Comparison of ENCODE assay signal across 29 cellular contexts in genomic region chr14:95652690-95653089, GRCh38. TPM values are rescaled to one million over a fixed set of nuclear protein-coding genes. Genes with fewer than 3 reads are reported as not detected.
DNase-seq lines count a peak whose midpoint lies in the region; ATAC-seq, FAIRE-seq and TF ChIP-seq lines count a peak whose summit lies in the region.
"Had no signal": no experiment of that assay in that cellular context is flagged by ENCODE, and none has a peak within 500 bp of the region (broad histone marks: within the 10 kb centered on the region; RNA-seq: fewer than 3 reads in every experiment).

No MANE protein-coding gene starts in this region.

- no peak for DNase-seq in GM12878 (ENCODE audit: low read depth, low spot score)
- DNase-seq in type B pancreatic cell (ENCODE audit: extremely low spot score, unreplicated experiment): no peak
- no peak for DNase-seq in glomerular visceral epithelial cell (ENCODE audit: extremely low spot score)
- no peak for DNase-seq in GM10248 (ENCODE audit: extremely low spot score)
- DNase-seq: activated naive CD4-positive, alpha-beta T cell treated with Interleukin-2 at 50 U/mL for 16 hours; BE2C; Calu3; effector CD4-positive, alpha-beta T cell; GF-D8; left cardiac atrium; mesendoderm; NCI-H1105 treated with DMSO at 0.1 percent for 48 hours; NCI-H2107; NCI-H524 treated with DMSO at 0.1 percent for 48 hours; psoas muscle; SHP77 treated with DMSO at 0.1 percent for 48 hours; stimulated activated CD4-positive, alpha-beta T cell treated with anti-CD3 and anti-CD28 coated beads, Interleukin-2, amount 100 ng/mL, for 48 hours; stimulated activated naive CD8-positive, alpha-beta T cell treated with anti-CD3 and anti-CD28 coated beads, Interleukin-15, amount 100 ng/mL, for 72 hours; T-helper 1 cell; transverse colon had no signal

- in situ Hi-C loops in GM12878 (cut with MboI): loop anchor here (25.0 kb wide), 1 partner anchor 1690 kb away; no protein-coding TSS in a partner anchor

- peak overlapping the region; percentile 5 for H3K27ac Mint-ChIP-seq in type B pancreatic cell
- H3K27ac Mint-ChIP-seq: stimulated activated naive CD8-positive, alpha-beta T cell treated with anti-CD3 and anti-CD28 coated beads, Interleukin-15, amount 100 ng/mL, for 72 hours had no signal

- RAD21 ChIA-PET in GM12878 (lab: Charles Lee; ENCODE audit: unreplicated experiment): interaction anchor here (1.0 to 1.6 kb wide), 2 partner anchors 10 to 27 kb away, joined by 6 to 7 read pairs; no protein-coding TSS in a partner anchor

- POLR2A ChIA-PET in GM12878 (lab: Charles Lee) (interaction anchor here (0.6 to 0.7 kb wide), 2 partner anchors 14 to 349 kb away, joined by 5 read pairs; no protein-coding TSS in a partner anchor), GM10248 (lab: Yijun Ruan, JAX) (no interaction called here)

- SMC1A ChIA-PET in GM12878 (lab: Charles Lee; ENCODE audit: uncharacterized antibody, unreplicated experiment): interaction anchor here (0.6 to 2.1 kb wide), 4 partner anchors 10 to 122 kb away, joined by 3 to 12 read pairs (median 6); no protein-coding TSS in a partner anchor

- H3K4me3 ChIP-seq in GM12878: no peak overlapping the region
- H3K4me3 ChIP-seq: gastroesophageal sphincter, psoas muscle, transverse colon had no signal

- intact Hi-C loops in GM12878 (cut with micrococcal nuclease; ENCODE audit: unreplicated experiment): no loop called here

- H3K4me1 Mint-ChIP-seq in type B pancreatic cell (ENCODE audit: unreplicated experiment): peaks cover 11% of the 10 kb centered on the region

- no TSS peak for BruUV-seq in GM12878 (replicated peaks; lab: Mats Ljungman, UMichigan)

- no peak for TF ChIP-seq POLR2A in GM12878 (IDR thresholded peaks at IDR 0.05; ENCODE audit: low read depth, low read length)

- peak overlapping the region; percentile 82 for H2AFZ ChIP-seq in GM12878 (ENCODE audit: control insufficient read depth, low read depth, low read length)

- H3K4me2 ChIP-seq in GM12878 (ENCODE audit: control insufficient read depth, insufficient read depth): peak overlapping the region; percentile 48; the same call in 1 of the 2 replicates

- H3K36me3 ChIP-seq in GM12878 (ENCODE audit: control insufficient read depth in 2 of 2, insufficient read depth in 2 of 2, low read length in 1 of 2): no peaks in the 10 kb centered on the region; a peak in 1 of 4 replicates
- H3K36me3 ChIP-seq: BE2C, gastroesophageal sphincter, transverse colon had no signal

- FAIRE-seq in GM12878 (lab: Jason Lieb, UNC): peak; percentile 57

- H3K27me3 ChIP-seq in GM12878 (replicated peaks in 1 of 2; ENCODE audit: control insufficient read depth in 2 of 2, insufficient read depth in 2 of 2, low read length in 1 of 2): no peaks in the 10 kb centered on the region
- H3K27me3 ChIP-seq: transverse colon had no signal

- CTCF ChIA-PET in GM12878 (lab: Yijun Ruan, JAX) (interaction anchor here (1.0 to 3.7 kb wide), 5 partner anchors 10 to 121 kb away, joined by 3 to 14 read pairs (median 6); no protein-coding TSS in a partner anchor), GM10248 (lab: Yijun Ruan, JAX) (interaction anchor here (1.0 to 1.6 kb wide), 3 partner anchors 14 to 31 kb away, joined by 4 to 5 read pairs (median 4); no protein-coding TSS in a partner anchor)

- peak overlapping the region; percentile 69; the same call in 1 of the 2 replicates for H3K9ac ChIP-seq in GM12878 (ENCODE audit: control insufficient read depth, insufficient read depth, low read length)

- no peaks in the 10 kb centered on the region for H3K36me3 Mint-ChIP-seq in type B pancreatic cell

- ATAC-seq in GM18907 (IDR thresholded peaks at IDR 0.05; ENCODE audit: unreplicated experiment) (peak; percentile 48), HG03175 (IDR thresholded peaks at IDR 0.05; ENCODE audit: unreplicated experiment) (peak; percentile 60), GM12878 (peak; percentile 76), GM18867 (IDR thresholded peaks at IDR 0.05; ENCODE audit: unreplicated experiment) (no peak)
- ATAC-seq: esophagus mucosa; gastroesophageal sphincter; HCT116; left cardiac atrium; psoas muscle; stimulated activated naive CD8-positive, alpha-beta T cell treated with anti-CD3 and anti-CD28 coated beads, Interleukin-15, amount 100 ng/mL, for 72 hours had no signal

- no peaks in the 10 kb centered on the region for H3K79me2 ChIP-seq in GM12878 (ENCODE audit: control insufficient read depth, insufficient read depth, low read length)

- H3K27me3 Mint-ChIP-seq in type B pancreatic cell: peaks cover 3% of the 10 kb centered on the region

- peak overlapping the region; percentile 14 for H3K4me3 Mint-ChIP-seq in type B pancreatic cell
- H3K4me3 Mint-ChIP-seq: stimulated activated naive CD8-positive, alpha-beta T cell treated with anti-CD3 and anti-CD28 coated beads, Interleukin-15, amount 100 ng/mL, for 72 hours had no signal

- peak overlapping the region; percentile 67 for H3K27ac ChIP-seq in GM12878 (ENCODE audit: control insufficient read depth, insufficient read depth)
- H3K27ac ChIP-seq: gastroesophageal sphincter, psoas muscle, transverse colon had no signal

- no peak for TF ChIP-seq EP300 in GM12878 (IDR thresholded peaks at IDR 0.05; ENCODE audit: borderline replicate concordance in 1 of 2, control insufficient read depth in 1 of 2, low read depth in 2 of 2, low read length in 2 of 2)

- WGBS in GM12878 (ENCODE audit: insufficient coverage, insufficient replicate concordance, low lambda C conversion rate, missing lambda C conversion rate): 7% methylated on average over 2 of the region's 2 CpGs

- H3K4me1 ChIP-seq in GM12878 (ENCODE audit: control insufficient read depth, insufficient read depth, low read length): peaks cover 17% of the 10 kb centered on the region
- H3K4me1 ChIP-seq: BE2C, gastroesophageal sphincter, psoas muscle, transverse colon had no signal

- TF ChIP-seq CTCF in GM12878 (IDR thresholded peaks at IDR 0.05 in 2 of 3, conservative IDR thresholded peaks at IDR 0.05 in 1 of 3; ENCODE audit: control insufficient read depth in 2 of 3, extremely low read depth in 1 of 3, insufficient read depth in 1 of 3, low read depth in 3 of 3, low read length in 3 of 3) (no peak), type B pancreatic cell (conservative IDR thresholded peaks at IDR 0.05) (no peak), GM10248 (IDR thresholded peaks at IDR 0.05; ENCODE audit: control extremely low read depth, extremely low read depth, low read depth, missing control alignments) (no peak)

- H4K20me1 ChIP-seq in GM12878 (ENCODE audit: control insufficient read depth, insufficient read depth): no peaks in the 10 kb centered on the region

- no peak for TF ChIP-seq RAD21 in GM12878 (IDR thresholded peaks at IDR 0.05; ENCODE audit: insufficient read depth, low read depth, low read length)

- H3K9me3 Mint-ChIP-seq in type B pancreatic cell: no peaks in the 10 kb centered on the region
- H3K9me3 Mint-ChIP-seq: stimulated activated naive CD8-positive, alpha-beta T cell treated with anti-CD3 and anti-CD28 coated beads, Interleukin-15, amount 100 ng/mL, for 72 hours had no signal

- no peaks in the 10 kb centered on the region for H3K9me3 ChIP-seq in GM12878 (replicated peaks; ENCODE audit: control insufficient read depth, insufficient read depth, low read length)
- H3K9me3 ChIP-seq: BE2C, gastroesophageal sphincter, psoas muscle, transverse colon had no signal

TF ChIP-seq in GM12878, 131 proteins besides CTCF, POLR2A, EP300 and RAD21 (continues in another document):
- TF ChIP-seq EZH2 (IDR thresholded peaks at IDR 0.05; ENCODE audit: borderline replicate concordance, control insufficient read depth, low read depth, low read length): no peak
- TF ChIP-seq ZNF384 (IDR thresholded peaks at IDR 0.05; ENCODE audit: borderline replicate concordance, low read depth, low read length): peak; percentile 55; the same call in 1 of the 2 replicates
- TF ChIP-seq BRCA1 (IDR thresholded peaks at IDR 0.05; ENCODE audit: low read depth, low read length): no peak
- TF ChIP-seq PML (IDR thresholded peaks at IDR 0.05; ENCODE audit: low read length): no peak
- TF ChIP-seq MTA2 (IDR thresholded peaks at IDR 0.05; ENCODE audit: low read depth): no peak
- TF ChIP-seq SPI1 (IDR thresholded peaks at IDR 0.05; ENCODE audit: borderline replicate concordance, insufficient read depth, low read depth, low read length): peak; percentile 7; the same call in 1 of the 2 replicates
- no peak for TF ChIP-seq TCF3 (IDR thresholded peaks at IDR 0.05; ENCODE audit: borderline replicate concordance, insufficient read depth, low read depth, low read length)
- no peak for TF ChIP-seq WRNIP1 (IDR thresholded peaks at IDR 0.05; ENCODE audit: borderline replicate concordance, low read depth, low read length)
- TF ChIP-seq, protein P1, sequence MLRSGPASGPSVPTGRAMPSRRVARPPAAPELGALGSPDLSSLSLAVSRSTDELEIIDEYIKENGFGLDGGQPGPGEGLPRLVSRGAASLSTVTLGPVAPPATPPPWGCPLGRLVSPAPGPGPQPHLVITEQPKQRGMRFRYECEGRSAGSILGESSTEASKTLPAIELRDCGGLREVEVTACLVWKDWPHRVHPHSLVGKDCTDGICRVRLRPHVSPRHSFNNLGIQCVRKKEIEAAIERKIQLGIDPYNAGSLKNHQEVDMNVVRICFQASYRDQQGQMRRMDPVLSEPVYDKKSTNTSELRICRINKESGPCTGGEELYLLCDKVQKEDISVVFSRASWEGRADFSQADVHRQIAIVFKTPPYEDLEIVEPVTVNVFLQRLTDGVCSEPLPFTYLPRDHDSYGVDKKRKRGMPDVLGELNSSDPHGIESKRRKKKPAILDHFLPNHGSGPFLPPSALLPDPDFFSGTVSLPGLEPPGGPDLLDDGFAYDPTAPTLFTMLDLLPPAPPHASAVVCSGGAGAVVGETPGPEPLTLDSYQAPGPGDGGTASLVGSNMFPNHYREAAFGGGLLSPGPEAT (IDR thresholded peaks at IDR 0.05; ENCODE audit: low read depth): no peak

RNA-seq across cellular contexts. Expression of gene TCL1B, which starts 33.5 kb away (rescaled TPM):
- not detected in 2 replicates for total RNA-seq in GM12878 (2013; cell fraction: nucleolus; rRNA removed)
- total RNA-seq in GM12878 (2014; rRNA removed) (0.11 TPM in 2 replicates), GM12878 (2014; rRNA removed; fragmentation: Illumina TruSeq; extraction: Trizol) (not detected in 2 replicates), GM12878 (2021) (not detected in 2 replicates), type B pancreatic cell (ENCODE audit: low replicate concordance) (not detected in 2 replicates)
- 0.64 TPM for polyA plus RNA-seq in GM12878 (2011; ENCODE audit: low read depth)
- polyA plus RNA-seq in GM12878 (2011; rRNA removed) (not detected in 2 replicates), GM12878 (2014; fragmentation: Illumina TruSeq; extraction: Trizol) (0.10 TPM in 1 of 2 replicates, not detected in the other), GM12878 (2014; fragmentation: Nextera tagmentation; extraction: Ambion mirVana) (under 1 TPM; 0.15 to 0.18 TPM), GM12878 (2014; rRNA removed) (not detected in 2 replicates), GM12878 (2016; fragmentation: Nextera tagmentation; extraction: Ambion mirVana) (not detected)
- polyA plus RNA-seq in GM12878 (2011; cell fraction: cytosol; rRNA removed): not detected in 2 replicates
- polyA plus RNA-seq in GM12878 (2011; cell fraction: nucleus; rRNA removed): not detected in 2 replicates
- polyA plus RNA-seq in GM12878 (2012): 0.88 and 0.91 TPM in 2 replicates
- polyA minus RNA-seq in GM12878 (2011; rRNA and poly(A)+ RNA removed): not detected in 2 replicates
- not detected in 2 replicates for polyA minus RNA-seq in GM12878 (2011; cell fraction: cytosol; rRNA and poly(A)+ RNA removed)
- polyA minus RNA-seq in GM12878 (2011; cell fraction: nucleus; rRNA and poly(A)+ RNA removed): not detected in 2 replicates
- total RNA-seq: Calu3, cerebellum, esophagus mucosa, gastroesophageal sphincter, HT1080, left cardiac atrium, psoas muscle had no signal
- polyA plus RNA-seq: neural cell, psoas muscle had no signal
